Comparison of ENCODE assay signal across 11 cellular contexts in the genomic region with DNA sequence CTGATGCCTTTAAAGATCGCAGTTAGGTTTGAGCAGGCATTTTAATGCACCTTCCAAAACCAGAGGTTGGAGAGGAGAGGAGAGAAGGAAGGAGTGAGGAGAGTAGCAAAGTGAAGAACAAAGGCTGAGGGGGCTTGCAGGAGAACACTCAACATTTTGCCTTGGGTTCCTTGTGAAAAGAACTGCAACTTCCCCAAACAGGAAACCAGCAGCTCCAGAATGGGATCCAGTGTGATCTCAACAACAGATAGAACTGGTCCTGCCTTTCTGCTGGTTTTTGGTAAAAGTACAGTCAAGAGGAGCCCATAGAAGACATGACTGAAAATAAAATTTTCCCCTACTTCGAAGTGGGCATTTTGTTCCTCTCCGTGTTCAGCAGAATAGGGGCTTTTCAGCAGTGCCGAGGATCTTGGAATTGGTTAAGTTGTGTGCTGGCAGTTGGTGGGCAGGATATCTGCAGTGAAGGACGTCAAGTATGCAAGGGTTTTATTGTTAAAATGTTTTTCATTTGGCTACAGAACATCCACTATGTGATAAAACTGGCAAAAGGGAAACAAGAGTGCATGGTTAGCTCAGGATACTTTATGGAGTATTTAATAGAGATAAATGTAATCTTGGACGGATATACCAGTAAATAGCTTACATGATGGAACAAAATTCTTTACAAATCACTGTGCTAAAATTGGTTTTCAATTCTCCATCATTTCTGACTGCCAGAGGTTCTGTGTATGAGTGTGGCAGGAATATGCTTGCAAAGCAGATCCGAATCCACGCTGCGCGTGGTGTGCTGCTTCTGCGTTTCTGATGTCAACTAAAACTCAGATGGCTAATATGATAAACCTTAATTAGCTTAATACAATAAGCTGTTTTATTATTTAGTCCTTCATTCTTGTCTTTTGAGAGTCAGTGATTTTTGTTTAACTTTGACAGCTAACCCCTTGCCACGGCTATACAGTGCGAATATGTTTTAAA. TPM values are rescaled to one million over a fixed set of nuclear protein-coding genes. Genes with fewer than 3 reads are reported as not detected.
DNase-seq lines count a peak whose midpoint lies in the region; ATAC-seq and TF ChIP-seq lines count a peak whose summit lies in the region.
"Had no signal": no experiment of that assay in that cellular context is flagged by ENCODE, and none has a peak within 500 bp of the region (broad histone marks: within the 10 kb centered on the region; RNA-seq: fewer than 3 reads in every experiment).

No MANE protein-coding gene starts in this region.

- 77 to 84% (median 82%) methylated on average over 13 of the region's 13 CpGs for WGBS in spleen, 5 donors

- no peak for TF ChIP-seq POLR2A in spleen (IDR thresholded peaks at IDR 0.05)

- H3K36me3 ChIP-seq in iPS-18a (ENCODE audit: control insufficient read depth, low read depth, low read length) (peaks cover 62% of the 10 kb centered on the region), spleen (peaks cover 0 to 45% (median 12%) of the 10 kb centered on the region in 6 donors)

- H3K4me1 ChIP-seq in iPS-18a (ENCODE audit: control insufficient read depth, low read depth, low read length) (peaks cover 59% of the 10 kb centered on the region), spleen (peaks cover 24 to 76% (median 54%) of the 10 kb centered on the region in 6 donors)

- ATAC-seq in HG02970 (IDR thresholded peaks at IDR 0.05; ENCODE audit: low FRiP score, unreplicated experiment) = no peak
- ATAC-seq: stimulated activated naive CD8-positive, alpha-beta T cell treated with anti-CD3 and anti-CD28 coated beads, Interleukin-15, amount 100 ng/mL, for 72 hours had no signal

- H3K9ac ChIP-seq in iPS-18a (ENCODE audit: low read length) = peak overlapping the region; percentile 84

- intact Hi-C loops in spleen (cut with DNase I; ENCODE audit: low total_unique reads) = no loop called here

- TF ChIP-seq CTCF in spleen (IDR thresholded peaks at IDR 0.05 in 8 of 11, conservative IDR thresholded peaks at IDR 0.05 in 3 of 11) = no peak

- H3K9me3 ChIP-seq in iPS-18a (ENCODE audit: control insufficient read depth, low read depth, low read length) (peaks cover 5% of the 10 kb centered on the region), spleen (peaks cover 0 to 3% (median 0%) of the 10 kb centered on the region in 8 donors)

- H3K27ac ChIP-seq in iPS-18a (ENCODE audit: low read length) (peak overlapping the region; percentile 60), spleen (peak overlapping the region in 7 of 8 donors; percentile 28 to 95 (median 90))

- DNase-seq in G401 (ENCODE audit: low spot score) = peak; percentile 68
- DNase-seq in astrocyte of the hippocampus (ENCODE audit: low read depth, low spot score) = peak; percentile 51
- DNase-seq in spleen = no peak
- no peak for DNase-seq in NCI-H2081 treated with DMSO at 0.1 percent for 48 hours (lab: John Stamatoyannopoulos, UW)
- no peak for DNase-seq in cerebellar nuclear complex (lab: John Stamatoyannopoulos, UW)
- no peak for DNase-seq in RKO (ENCODE audit: low spot score)
- DNase-seq: amniotic stem cell; small intestine; stimulated activated naive CD8-positive, alpha-beta T cell treated with anti-CD3 and anti-CD28 coated beads, Interleukin-15, amount 100 ng/mL, for 72 hours had no signal

- peak overlapping the region; percentile 66 for H3K4me3 ChIP-seq in iPS-18a (ENCODE audit: low read length)
- peak overlapping the region in 1 of 8 donors; percentile 11 for H3K4me3 ChIP-seq in spleen

- in situ Hi-C loops in G401 (cut with HindIII; ENCODE audit: low sequenced_read_pairs) = no loop called here

- H3K27me3 ChIP-seq in iPS-18a (ENCODE audit: control insufficient read depth, insufficient read depth, low read length) (no peaks in the 10 kb centered on the region), spleen (replicated peaks in 1 of 7) (peaks cover 0 to 24% (median 0%) of the 10 kb centered on the region in 7 donors)

RNA-seq across cellular contexts. Expression of gene ZNF532, which starts 1.9 kb away (rescaled TPM):
- total RNA-seq in G401 (2014; rRNA removed; shearing (Covaris generic)) = 19.5 and 21.9 TPM in 2 replicates
- 10 to 100 TPM; 40.0 to 64.8 (median 47.2) TPM for total RNA-seq in spleen
- polyA plus RNA-seq in spleen = 10 to 100 TPM in 1 of 3 donors, 1 to 10 TPM in 2; 5.2 to 12.1 (median 9.8) TPM

Comparison
In these comparisons a context has a peak if more than half of its experiments do, and no peak if none do; other contexts are left out.
1. DNase-seq: peak in G401 (single experiment) and astrocyte of the hippocampus (single experiment); none in spleen (single experiment), NCI-H2081 treated with DMSO at 0.1 percent for 48 hours (single experiment), cerebellar nuclear complex (0 of 2) and RKO (single experiment).